Comparison of ENCODE assay signal across 31 cellular contexts in the genomic region with DNA sequence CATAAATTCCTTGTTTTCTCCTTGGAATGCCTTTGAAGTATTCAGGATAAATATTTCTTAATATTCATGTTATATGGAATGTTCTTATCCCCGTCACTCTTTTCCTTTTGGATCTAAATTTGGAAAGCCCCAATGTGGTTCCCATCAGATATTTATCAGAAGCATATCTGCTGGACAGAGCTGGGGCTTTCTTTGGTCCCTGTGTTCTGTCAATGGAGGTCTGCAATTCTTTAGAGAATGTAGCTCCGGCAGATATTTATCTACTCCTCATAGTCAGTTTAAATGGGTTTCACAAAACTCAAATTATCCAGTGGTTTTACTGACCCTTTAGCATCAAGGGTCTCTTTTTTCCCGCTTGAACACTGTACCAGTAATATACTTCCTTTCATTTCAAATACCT.
"Had no signal": no experiment of that assay in that cellular context is flagged by ENCODE, and none has a peak within 500 bp of the region (broad histone marks: within the 10 kb centered on the region; RNA-seq: fewer than 3 reads in every experiment).

No MANE protein-coding gene starts in this region.

- H3K9me3 ChIP-seq: adrenal gland, body of pancreas, breast epithelium had no signal

- H3K27me3 ChIP-seq: adrenal gland, body of pancreas, brain microvascular endothelial cell, breast epithelium had no signal

- H3K4me1 ChIP-seq: adrenal gland, body of pancreas, breast epithelium had no signal

- H3K4me3 ChIP-seq: adrenal gland, body of pancreas, breast epithelium had no signal

- H3K36me3 ChIP-seq: adrenal gland, brain microvascular endothelial cell, breast epithelium had no signal

- ATAC-seq: activated CD8-positive, alpha-beta memory T cell treated with anti-CD3 and anti-CD28 coated beads, Interleukin-2, amount 10 ng/mL, durations not matched to agents 7 days and 5 days; activated CD8-positive, alpha-beta T cell treated with anti-CD3 and anti-CD28 coated beads, Interleukin-2, amount 10 ng/mL, durations not matched to agents 7 days and 5 days; activated naive CD4-positive, alpha-beta T cell treated with anti-CD3 and anti-CD28 coated beads, Interleukin-2, amount 50 U/mL, for 72 hours; body of pancreas had no signal

- DNase-seq: activated B cell treated with CpG ODN at 0.5 μM for 24 hours; activated CD4-positive, alpha-beta memory T cell treated with anti-CD3 and anti-CD28 coated beads, Interleukin-2, amount 10 ng/mL, durations not matched to agents 7 days and 5 days; activated CD4-positive, alpha-beta T cell treated with anti-CD3 and anti-CD28 coated beads for 4 hours; activated CD4-positive, alpha-beta T cell treated with anti-CD3 and anti-CD28 coated beads, Interleukin-2, amount 10 ng/mL, durations not matched to agents 24 days and 14 days; activated CD4-positive, alpha-beta T cell treated with anti-CD3 and anti-CD28 coated beads, Interleukin-2, amount 50 U/mL, for 1 hour; activated CD4-positive, alpha-beta T cell treated with anti-CD3 and anti-CD28 coated beads, Interleukin-2, amount 50 U/mL, for 4 hours; activated CD4-positive, CD25-positive, alpha-beta regulatory T cell treated with anti-CD3 and anti-CD28 coated beads, Interleukin-2, amount 50 U/mL, for 72 hours; activated CD8-positive, alpha-beta memory T cell treated with anti-CD3 and anti-CD28 coated beads for 24 hours; activated CD8-positive, alpha-beta memory T cell treated with anti-CD3 and anti-CD28 coated beads, Interleukin-2, amount 10 ng/mL, durations not matched to agents 7 days and 5 days; activated CD8-positive, alpha-beta memory T cell treated with anti-CD3 and anti-CD28 coated beads, Interleukin-2, amount 50 U/mL, for 48 hours; activated CD8-positive, alpha-beta T cell treated with anti-CD3 and anti-CD28 coated beads, Interleukin-2, amount 10 ng/mL, durations not matched to agents 7 days and 5 days; activated effector memory CD4-positive, alpha-beta T cell treated with Interleukin-2 at 50 U/mL for 16 hours; activated gamma-delta T cell; activated naive CD4-positive, alpha-beta T cell treated with anti-CD3 and anti-CD28 coated beads for 36 hours; activated naive CD4-positive, alpha-beta T cell treated with anti-CD3 and anti-CD28 coated beads, Interleukin-2, amount 50 U/mL, for 16 hours; activated naive CD8-positive, alpha-beta T cell treated with anti-CD3 and anti-CD28 coated beads for 36 hours; activated T-cell treated with anti-CD3 and anti-CD28 coated beads, Interleukin-2, amount 50 U/mL, for 24 hours; activated T-cell treated with anti-CD3 and anti-CD28 coated beads, Interleukin-2, amount 50 U/mL, for 48 hours; adrenal gland; amniotic stem cell; aorta; body of pancreas; brain microvascular endothelial cell; caudate nucleus; cerebellar nuclear complex; T-helper 1 cell; T-helper 2 cell; T-helper 9 cell had no signal

- H3K27ac ChIP-seq: adrenal gland, body of pancreas, brain microvascular endothelial cell, breast epithelium, VCaP had no signal
